In the genomic region with DNA sequence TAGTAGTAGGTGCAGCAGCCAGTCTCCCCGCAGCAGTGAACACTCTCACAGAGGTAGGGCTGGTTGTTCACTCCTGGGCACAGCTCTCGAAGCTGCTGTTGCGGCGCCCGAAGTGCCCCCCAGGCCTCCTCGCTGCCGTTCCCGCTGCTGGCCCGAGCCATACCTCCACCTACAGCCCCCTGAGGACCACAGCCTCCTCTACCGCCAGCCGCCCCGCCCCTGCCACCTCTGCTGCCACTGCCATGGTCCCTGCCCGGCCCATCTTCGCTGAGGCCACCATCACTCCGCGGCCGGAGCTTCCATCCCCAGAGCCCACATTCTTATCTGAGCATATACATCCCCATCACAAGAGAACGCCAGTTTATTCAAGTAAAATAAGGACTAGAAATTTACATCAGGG, we compare ENCODE assay signal across 1 cellular context. TPM values are rescaled to one million over a fixed set of nuclear protein-coding genes. Genes with fewer than 3 reads are reported as not detected.
"Had no signal": no experiment of that assay in that cellular context is flagged by ENCODE, and none has a peak within 500 bp of the region (broad histone marks: within the 10 kb centered on the region; RNA-seq: fewer than 3 reads in every experiment).

No MANE protein-coding gene starts in this region.

RNA-seq across cellular contexts. Expression of a gene that starts 11.3 kb away (rescaled TPM):
- total RNA-seq: HT-29 had no signal
